Comparison of ENCODE assay signal across 21 cellular contexts in genomic region chr16:75260856-75261589, GRCh38. TPM values are rescaled to one million over a fixed set of nuclear protein-coding genes. Genes with fewer than 3 reads are reported as not detected.
DNase-seq lines count a peak whose midpoint lies in the region; ATAC-seq and TF ChIP-seq lines count a peak whose summit lies in the region.
"Had no signal": no experiment of that assay in that cellular context is flagged by ENCODE, and none has a peak within 500 bp of the region (broad histone marks: within the 10 kb centered on the region; RNA-seq: fewer than 3 reads in every experiment).

No MANE protein-coding gene starts in this region.

- H3K36me3 ChIP-seq in fibroblast of lung (ENCODE audit: control insufficient read depth, insufficient read depth, low read length) (peaks cover 18% of the 10 kb centered on the region), psoas muscle (ENCODE audit: insufficient read depth in 1 of 2, low read depth in 1 of 2) (peaks cover 0 to 11% of the 10 kb centered on the region in 2 donors)
- H3K36me3 ChIP-seq: gastroesophageal sphincter, neutrophil, sigmoid colon, suprapubic skin had no signal

- POLR2A ChIA-PET in RWPE1 (lab: Yijun Ruan, JAX; ENCODE audit: low non-redundant PET), result no interaction called here

- peaks cover 15% of the 10 kb centered on the region for H3K79me1 ChIP-seq in H9 (ENCODE audit: insufficient read depth, low read depth, low read length, poor library complexity, severe bottlenecking)

- CTCF ChIA-PET in RWPE1 (lab: Yijun Ruan, JAX), result no interaction called here

- no peak overlapping the region for H2BK20ac ChIP-seq in H9 (ENCODE audit: low read depth, low read length, poor library complexity, severe bottlenecking)

- H3K18ac ChIP-seq in H9 (ENCODE audit: insufficient read length, low read depth, low read length), result no peak overlapping the region

- ATAC-seq in psoas muscle, result no peak
- ATAC-seq: activated CD8-positive, alpha-beta T cell treated with anti-CD3 and anti-CD28 coated beads for 36 hours; gastroesophageal sphincter had no signal

- H3K4me3 ChIP-seq in fibroblast of lung (replicated peaks in 1 of 4; ENCODE audit: control extremely low read depth in 1 of 4, insufficient read depth in 1 of 4, low read depth in 3 of 4, low read length in 4 of 4) (no peak overlapping the region), psoas muscle (no peak overlapping the region)
- H3K4me3 ChIP-seq: gastroesophageal sphincter, sigmoid colon, suprapubic skin had no signal

- H3K9me3 ChIP-seq in H9 (ENCODE audit: control insufficient read depth, low read depth, low read length) (no peaks in the 10 kb centered on the region), fibroblast of lung (ENCODE audit: control insufficient read depth, insufficient read depth, low read depth, low read length) (no peaks in the 10 kb centered on the region), psoas muscle (no peaks in the 10 kb centered on the region)
- H3K9me3 ChIP-seq: Caco-2, gastroesophageal sphincter, neutrophil, sigmoid colon, suprapubic skin had no signal

- peak; percentile 37 for DNase-seq in H9
- no peak for DNase-seq in RWPE1 (ENCODE audit: low spot score)
- no peak for DNase-seq in fibroblast of lung (ENCODE audit: low read depth in 2 of 2)
- no peak for DNase-seq in psoas muscle
- DNase-seq in NOMO-1 (lab: John Stamatoyannopoulos, UW; ENCODE audit: unreplicated experiment in 2 of 2), result no peak
- no peak for DNase-seq in effector CD8-positive, alpha-beta T cell (lab: John Stamatoyannopoulos, UW)
- no peak for DNase-seq in GM13977 (ENCODE audit: low spot score)
- DNase-seq in NCI-H2029 treated with DMSO at 0.1 percent for 48 hours (lab: John Stamatoyannopoulos, UW), result no peak
- DNase-seq: activated CD8-positive, alpha-beta T cell treated with anti-CD3 and anti-CD28 coated beads for 36 hours; AML-193; NCI-H2081 treated with DMSO at 0.1 percent for 48 hours; NCI-H69; sigmoid colon; stimulated activated CD4-positive, alpha-beta T cell treated with anti-CD3 and anti-CD28 coated beads, Interleukin-2, amount 100 ng/mL, for 48 hours had no signal

- no peak for TF ChIP-seq CTCF in H9 (conservative IDR thresholded peaks at IDR 0.05)
- TF ChIP-seq CTCF in RWPE1 (conservative IDR thresholded peaks at IDR 0.05; ENCODE audit: low read depth), result no peak
- no peak for TF ChIP-seq CTCF in fibroblast of lung (conservative IDR thresholded peaks at IDR 0.05 in 1 of 2, IDR thresholded peaks at IDR 0.05 in 1 of 2; ENCODE audit: low read depth in 1 of 2, low read length in 2 of 2)
- TF ChIP-seq CTCF in psoas muscle (IDR thresholded peaks at IDR 0.05), result no peak
- TF ChIP-seq CTCF in GM13977 (IDR thresholded peaks at IDR 0.05; ENCODE audit: extremely low read depth, insufficient read depth, missing control alignments), result no peak

- H3K79me2 ChIP-seq in H9 (ENCODE audit: insufficient read depth, low read length), result peaks cover 36% of the 10 kb centered on the region; the same call in 1 of the 2 replicates
- peaks cover 95% of the 10 kb centered on the region for H3K79me2 ChIP-seq in fibroblast of lung (ENCODE audit: control insufficient read depth, insufficient read depth, low read length)

- H3K36me3 Mint-ChIP-seq in H9 (ENCODE audit: insufficient read depth in 1 of 3, low read depth in 3 of 3), result peaks cover 5 to 9% (median 6%) of the 10 kb centered on the region in 3 experiments; a peak in 5 of 7 replicates
- H3K36me3 Mint-ChIP-seq: memory B cell had no signal

- H3K56ac ChIP-seq in H9 (ENCODE audit: insufficient read length, low read depth, low read length), result no peak overlapping the region

- H2BK12ac ChIP-seq in H9 (ENCODE audit: insufficient read length, low read depth, low read length), result no peak overlapping the region

- H4K5ac ChIP-seq in H9 (ENCODE audit: insufficient read length, low read depth, low read length), result no peak overlapping the region

- no peak overlapping the region for H3K4ac ChIP-seq in H9 (ENCODE audit: low read depth, low read length)

- H2BK15ac ChIP-seq in H9 (ENCODE audit: low read depth, low read length), result no peak overlapping the region

- H2AFZ ChIP-seq in H9 (ENCODE audit: low read length) (no peak overlapping the region), fibroblast of lung (ENCODE audit: low read length) (no peak overlapping the region)

- no peak overlapping the region for H2BK120ac ChIP-seq in H9 (ENCODE audit: low read depth, low read length, poor library complexity, severe bottlenecking)

- no peak overlapping the region for H3K23ac ChIP-seq in H9 (ENCODE audit: insufficient read length, low read depth, low read length)

- H3K27me3 Mint-ChIP-seq in H9 (ENCODE audit: low read depth), result no peaks in the 10 kb centered on the region

- H3T11ph ChIP-seq in H9 (ENCODE audit: low read length), result no peak overlapping the region

- H3K27ac Mint-ChIP-seq in H9, result peak overlapping the region; percentile 8 to 96 (median 66); a peak in 4 of 7 replicates
- H3K27ac Mint-ChIP-seq: activated CD8-positive, alpha-beta T cell treated with anti-CD3 and anti-CD28 coated beads for 36 hours; memory B cell had no signal

- H3K4me1 ChIP-seq in H9 (ENCODE audit: insufficient read depth, low read length), result peaks cover 6% of the 10 kb centered on the region; the same call in 1 of the 2 replicates
- peaks cover 56% of the 10 kb centered on the region for H3K4me1 ChIP-seq in fibroblast of lung (ENCODE audit: control insufficient read depth, extremely low read depth, insufficient read depth, low read length)
- H3K4me1 ChIP-seq in psoas muscle, result peaks cover 84% of the 10 kb centered on the region

- H3K9me3 Mint-ChIP-seq in H9, result no peaks in the 10 kb centered on the region
- H3K9me3 Mint-ChIP-seq: activated CD8-positive, alpha-beta T cell treated with anti-CD3 and anti-CD28 coated beads for 36 hours; memory B cell had no signal

- H3K9ac ChIP-seq in H9 (ENCODE audit: extremely low read depth, insufficient read length, low read length) (no peak overlapping the region), fibroblast of lung (ENCODE audit: insufficient read depth, low read length) (no peak overlapping the region)

- peaks cover 10% of the 10 kb centered on the region for H3K23me2 ChIP-seq in H9 (ENCODE audit: insufficient read length, low read depth, low read length, poor library complexity, severe bottlenecking)

- H3K14ac ChIP-seq in H9 (ENCODE audit: insufficient read depth, low read length), result no peak overlapping the region

- no peak overlapping the region for H3K27ac ChIP-seq in H9 (ENCODE audit: insufficient read length, low read depth, low read length)
- peak overlapping the region; percentile 91 for H3K27ac ChIP-seq in RWPE1
- no peak overlapping the region for H3K27ac ChIP-seq in fibroblast of lung (ENCODE audit: insufficient read depth, low read length)
- peak overlapping the region; percentile 99 for H3K27ac ChIP-seq in psoas muscle
- H3K27ac ChIP-seq: neutrophil, suprapubic skin had no signal

- WGBS in H9 (ENCODE audit: extremely low coverage, insufficient read length, low lambda C conversion rate), result no CpG with 5 or more reads among the region's 10 CpGs
- WGBS in psoas muscle, 3 donors, result 70 to 72% (median 72%) methylated on average over 10 of the region's 10 CpGs

- no peak overlapping the region for H3K4me3 Mint-ChIP-seq in H9
- H3K4me3 Mint-ChIP-seq: activated CD8-positive, alpha-beta T cell treated with anti-CD3 and anti-CD28 coated beads for 36 hours; memory B cell had no signal

- H3K27me3 ChIP-seq in H9 (ENCODE audit: insufficient read depth, low read length) (no peaks in the 10 kb centered on the region), fibroblast of lung (ENCODE audit: control insufficient read depth, insufficient read depth, low read length) (no peaks in the 10 kb centered on the region), psoas muscle (ENCODE audit: insufficient read depth in 3 of 3, low read length in 2 of 3) (no peaks in the 10 kb centered on the region)
- H3K27me3 ChIP-seq: gastroesophageal sphincter, sigmoid colon had no signal

- intact Hi-C loops in psoas muscle (cut with DNase I), result loop anchor here in 1 of 2 donors (5.0 kb wide), 1 partner anchor 41 kb away; no protein-coding TSS in a partner anchor

- H4K20me1 ChIP-seq in H9 (ENCODE audit: control insufficient read depth, insufficient read depth, insufficient read length) (peaks cover 6% of the 10 kb centered on the region), fibroblast of lung (ENCODE audit: control insufficient read depth, extremely low read depth, insufficient read depth, low read length) (peaks cover 4% of the 10 kb centered on the region)

- H2AK5ac ChIP-seq in H9 (ENCODE audit: insufficient read length, low read length), result no peak overlapping the region

- no peak overlapping the region for H2BK5ac ChIP-seq in H9 (ENCODE audit: insufficient read length, low read length)

- no peak overlapping the region for H4K8ac ChIP-seq in H9 (replicated peaks; ENCODE audit: insufficient read length, low read depth, low read length)

- H4K91ac ChIP-seq in H9 (ENCODE audit: insufficient read length, low read depth, low read length), result no peak overlapping the region

- H3K4me1 Mint-ChIP-seq in H9, result peaks cover 57 to 60% of the 10 kb centered on the region in 2 experiments
- H3K4me1 Mint-ChIP-seq: memory B cell had no signal

- in situ Hi-C loops in GM13977 (cut with MboI; ENCODE audit: low pct_unique_long_range_greater_than_20kb, low sequenced_read_pairs, unreplicated experiment), result no loop called here

- H3K4me2 ChIP-seq in H9 (ENCODE audit: insufficient read depth, insufficient read length, low read length) (no peak overlapping the region), fibroblast of lung (ENCODE audit: extremely low read depth, insufficient read depth, low read length) (peak overlapping the region; percentile 42)

RNA-seq across cellular contexts. Expression of gene BCAR1, which starts 9.6 kb away (rescaled TPM):
- total RNA-seq in H9 (2021) (97.1 and 102 TPM in 2 replicates), fibroblast of lung (26.5 and 36.8 TPM in 2 replicates), psoas muscle (100 to 1,000 TPM in 2 of 4 donors, 10 to 100 TPM in 2; 61.8 to 108 (median 90.1) TPM)
- polyA plus RNA-seq in fibroblast of lung (32.8 and 66.5 TPM in 2 replicates), psoas muscle (10 to 100 TPM; 66.3 to 90.7 (median 78.7) TPM)
- polyA plus RNA-seq in fibroblast of lung (2012), result 68.9 and 146 TPM in 2 replicates
- 37.6 and 115 TPM in 2 replicates for polyA minus RNA-seq in fibroblast of lung (ENCODE audit: low replicate concordance)

RNA-seq across cellular contexts. Expression of gene CTRB1, which starts 42.2 kb away (rescaled TPM):
- total RNA-seq in H9 (2021) (not detected in 2 replicates), fibroblast of lung (not detected in 2 replicates), psoas muscle (1 to 10 TPM in 2 of 4 donors, not detected in 2; 1.2 to 3.9 TPM)
- polyA plus RNA-seq in fibroblast of lung (not detected in 2 replicates), psoas muscle (1 to 10 TPM in 1 of 3 donors, under 1 TPM in 2; 0.03 to 2.5 (median 0.25) TPM)
- 0.40 TPM in 1 of 2 replicates, not detected in the other for polyA plus RNA-seq in fibroblast of lung (2012)
- not detected in 2 replicates for polyA minus RNA-seq in fibroblast of lung (ENCODE audit: low replicate concordance)
- total RNA-seq: activated CD8-positive, alpha-beta T cell treated with anti-CD3 and anti-CD28 coated beads for 36 hours; Caco-2; cardiac septum; gastroesophageal sphincter; RPMI7951; sigmoid colon; suprapubic skin had no signal

RNA-seq across cellular contexts. Expression of gene CTRB2, which starts 54.1 kb away (rescaled TPM):
- total RNA-seq in H9 (2021), result not detected in 2 replicates
- not detected in 2 replicates for total RNA-seq in fibroblast of lung
- not detected in 2 replicates for polyA plus RNA-seq in fibroblast of lung
- polyA plus RNA-seq in fibroblast of lung (2012), result 0.10 TPM in 1 of 2 replicates, not detected in the other
- not detected in 2 replicates for polyA minus RNA-seq in fibroblast of lung (ENCODE audit: low replicate concordance)
- 1 to 10 TPM in 1 of 4 donors, not detected in 3; 2.4 TPM for total RNA-seq in psoas muscle
- 1 to 10 TPM in 1 of 3 donors, under 1 TPM in 2; 0.14 to 1.6 (median 0.63) TPM for polyA plus RNA-seq in psoas muscle
- total RNA-seq: activated CD8-positive, alpha-beta T cell treated with anti-CD3 and anti-CD28 coated beads for 36 hours; Caco-2; cardiac septum; gastroesophageal sphincter; RPMI7951; sigmoid colon; suprapubic skin had no signal

Comparison
In these comparisons a context has a peak if more than half of its experiments do, and no peak if none do; other contexts are left out.
1. H3K27ac ChIP-seq: peak in RWPE1 (single experiment) and psoas muscle (single experiment); none in H9 (single experiment) and fibroblast of lung (single experiment).